ENCODE assay signal across 17 cellular contexts in genomic region chr4:142098900-142099299, GRCh38.
DNase-seq lines count a peak whose midpoint lies in the region; ATAC-seq and TF ChIP-seq lines count a peak whose summit lies in the region.
"Had no signal": no experiment of that assay in that cellular context is flagged by ENCODE, and none has a peak within 500 bp of the region (broad histone marks: within the 10 kb centered on the region; RNA-seq: fewer than 3 reads in every experiment).

No MANE protein-coding gene starts in this region.

- peak overlapping the region; percentile 7 for H3K27ac Mint-ChIP-seq in activated T-cell treated with anti-CD3 and anti-CD28 coated beads, Interleukin-2, amount 50 U/mL, for 72 hours
- H3K27ac Mint-ChIP-seq in stimulated activated effector memory CD8-positive, alpha-beta T cell treated with anti-CD3 and anti-CD28 coated beads, Interleukin-12 subunit alpha, Interleukin-12 subunit beta, amount 100 ng/mL, for 72 hours = peak overlapping the region; percentile 11

- no peaks in the 10 kb centered on the region for H3K36me3 ChIP-seq in OCI-LY7 (ENCODE audit: insufficient read depth, low read length)

- H3K9me2 ChIP-seq in OCI-LY7 (ENCODE audit: insufficient read depth, low read length) = no peaks in the 10 kb centered on the region

- H3K4me3 ChIP-seq in epithelial cell of esophagus (ENCODE audit: low read length) (no peak overlapping the region), OCI-LY7 (ENCODE audit: low read depth, low read length, poor library complexity, severe bottlenecking) (no peak overlapping the region)

- DNase-seq in activated T-cell treated with anti-CD3 and anti-CD28 coated beads, Interleukin-2, amount 50 U/mL, for 72 hours = no peak
- DNase-seq in activated T-cell treated with anti-CD3 and anti-CD28 coated beads, Interleukin-2, amount 50 U/mL, for 1 hour = no peak
- peak; percentile 47 for DNase-seq in OCI-M1 (lab: John Stamatoyannopoulos, UW)
- DNase-seq in epithelial cell of esophagus (ENCODE audit: low read depth) = peak; percentile 14
- no peak for DNase-seq in stimulated activated effector memory CD8-positive, alpha-beta T cell treated with anti-CD3 and anti-CD28 coated beads, Interleukin-12 subunit alpha, Interleukin-12 subunit beta, amount 100 ng/mL, for 72 hours (ENCODE audit: low spot score in 2 of 2)
- DNase-seq in OCI-LY7 (ENCODE audit: low spot score) = no peak
- no peak for DNase-seq in OCI-M2 (lab: John Stamatoyannopoulos, UW; ENCODE audit: unreplicated experiment)
- no peak for DNase-seq in cerebellum (ENCODE audit: low spot score)
- DNase-seq: DMS79; HCEC 1CT; Karpas-422; NCI-H1417 treated with DMSO at 0.1 percent for 48 hours; NCI-H2029 treated with DMSO at 0.1 percent for 48 hours; NCI-H526 treated with DMSO at 0.1 percent for 48 hours; NK-92 treated with Interleukin-12 subunit alpha and Interleukin-12 subunit beta, amount 100 ng/mL, for 24 hours; Right ventricle myocardium superior had no signal

- H3K27ac ChIP-seq in OCI-LY7 (ENCODE audit: low read depth, low read length, poor library complexity, severe bottlenecking) = no peak overlapping the region

- intact Hi-C loops in OCI-LY7 (cut with micrococcal nuclease; ENCODE audit: unreplicated experiment) = no loop called here

- no peaks in the 10 kb centered on the region for H3K79me2 ChIP-seq in OCI-LY7 (ENCODE audit: insufficient read depth, low read depth, low read length)

- POLR2A ChIA-PET in OCI-LY7 (lab: Charles Lee) = no interaction called here

- H3K9me3 ChIP-seq in OCI-LY7 (ENCODE audit: low read length) = no peaks in the 10 kb centered on the region

- no peak overlapping the region for H2AFZ ChIP-seq in OCI-LY7 (ENCODE audit: low read length)

- ATAC-seq in activated T-cell treated with anti-CD3 and anti-CD28 coated beads, Interleukin-2, amount 50 U/mL, for 72 hours (replicated peaks in 1 of 2) = no peak
- ATAC-seq in stimulated activated effector memory CD8-positive, alpha-beta T cell treated with anti-CD3 and anti-CD28 coated beads, Interleukin-12 subunit alpha, Interleukin-12 subunit beta, amount 100 ng/mL, for 72 hours = no peak
- ATAC-seq: Panc1 had no signal

- H3K9me3 Mint-ChIP-seq in activated T-cell treated with anti-CD3 and anti-CD28 coated beads, Interleukin-2, amount 50 U/mL, for 72 hours = no peaks in the 10 kb centered on the region
- H3K9me3 Mint-ChIP-seq in stimulated activated effector memory CD8-positive, alpha-beta T cell treated with anti-CD3 and anti-CD28 coated beads, Interleukin-12 subunit alpha, Interleukin-12 subunit beta, amount 100 ng/mL, for 72 hours = no peaks in the 10 kb centered on the region

- H3K4me2 ChIP-seq in OCI-LY7 (ENCODE audit: low read length) = no peak overlapping the region

- H3K4me1 Mint-ChIP-seq in activated T-cell treated with anti-CD3 and anti-CD28 coated beads, Interleukin-2, amount 50 U/mL, for 72 hours (ENCODE audit: low read depth) = no peaks in the 10 kb centered on the region
- H3K4me1 Mint-ChIP-seq in stimulated activated effector memory CD8-positive, alpha-beta T cell treated with anti-CD3 and anti-CD28 coated beads, Interleukin-12 subunit alpha, Interleukin-12 subunit beta, amount 100 ng/mL, for 72 hours = no peaks in the 10 kb centered on the region

- TF ChIP-seq CTCF in epithelial cell of esophagus (IDR thresholded peaks at IDR 0.05; ENCODE audit: insufficient read depth, low read depth, low read length, missing control alignments) (no peak), OCI-LY7 (conservative IDR thresholded peaks at IDR 0.05; ENCODE audit: low read length) (no peak)

- H4K20me1 ChIP-seq in OCI-LY7 (ENCODE audit: insufficient read depth, low read length) = no peaks in the 10 kb centered on the region

- CTCF ChIA-PET in OCI-LY7 (lab: Charles Lee; ENCODE audit: unreplicated experiment) = no interaction called here

- no TSS peak for BruUV-seq in OCI-LY7 (replicated peaks; lab: Mats Ljungman, UMichigan)

- H3K27me3 Mint-ChIP-seq in activated T-cell treated with anti-CD3 and anti-CD28 coated beads, Interleukin-2, amount 50 U/mL, for 72 hours (ENCODE audit: low read depth) = no peaks in the 10 kb centered on the region

- no peak overlapping the region for H3K4me3 Mint-ChIP-seq in activated T-cell treated with anti-CD3 and anti-CD28 coated beads, Interleukin-2, amount 50 U/mL, for 72 hours
- no peak overlapping the region for H3K4me3 Mint-ChIP-seq in stimulated activated effector memory CD8-positive, alpha-beta T cell treated with anti-CD3 and anti-CD28 coated beads, Interleukin-12 subunit alpha, Interleukin-12 subunit beta, amount 100 ng/mL, for 72 hours

- H3K4me1 ChIP-seq in OCI-LY7 (ENCODE audit: insufficient read depth, low read length, poor library complexity, severe bottlenecking) = no peaks in the 10 kb centered on the region

- H3K36me3 Mint-ChIP-seq in activated T-cell treated with anti-CD3 and anti-CD28 coated beads, Interleukin-2, amount 50 U/mL, for 72 hours (ENCODE audit: insufficient read depth in 2 of 2) = peaks cover 4 to 24% of the 10 kb centered on the region in 2 donors
- peaks cover 25% of the 10 kb centered on the region for H3K36me3 Mint-ChIP-seq in stimulated activated effector memory CD8-positive, alpha-beta T cell treated with anti-CD3 and anti-CD28 coated beads, Interleukin-12 subunit alpha, Interleukin-12 subunit beta, amount 100 ng/mL, for 72 hours

Comparison
In these comparisons a context has a peak if more than half of its experiments do, and no peak if none do; other contexts are left out.
1. DNase-seq: peak in OCI-M1 (single experiment) and epithelial cell of esophagus (single experiment); none in activated T-cell treated with anti-CD3 and anti-CD28 coated beads, Interleukin-2, amount 50 U/mL, for 72 hours (0 of 2), activated T-cell treated with anti-CD3 and anti-CD28 coated beads, Interleukin-2, amount 50 U/mL, for 1 hour (single experiment), stimulated activated effector memory CD8-positive, alpha-beta T cell treated with anti-CD3 and anti-CD28 coated beads, Interleukin-12 subunit alpha, Interleukin-12 subunit beta, amount 100 ng/mL, for 72 hours (0 of 2), OCI-LY7 (single experiment), OCI-M2 (single experiment) and cerebellum (single experiment).